In genomic region chr11:69252494-69252845, GRCh38 we compare ENCODE assay signal across 15 cellular contexts. TPM values are rescaled to one million over a fixed set of nuclear protein-coding genes. Genes with fewer than 3 reads are reported as not detected.
"Had no signal": no experiment of that assay in that cellular context is flagged by ENCODE, and none has a peak within 500 bp of the region (broad histone marks: within the 10 kb centered on the region; RNA-seq: fewer than 3 reads in every experiment).

No MANE protein-coding gene starts in this region.

- H3K36me3 Mint-ChIP-seq: activated CD4-positive, alpha-beta memory T cell treated with anti-CD3 and anti-CD28 coated beads for 36 hours; activated CD8-positive, alpha-beta memory T cell treated with anti-CD3 and anti-CD28 coated beads, Interleukin-2, amount 10 ng/mL, durations not matched to agents 7 days and 5 days; natural killer cell had no signal

- H3K4me3 ChIP-seq: coronary artery, smooth muscle cell had no signal

- H3K27ac ChIP-seq: coronary artery had no signal

- DNase-seq: activated CD4-positive, alpha-beta memory T cell treated with anti-CD3 and anti-CD28 coated beads for 36 hours; activated CD4-positive, alpha-beta T cell treated with anti-CD3 and anti-CD28 coated beads for 36 hours; activated CD8-positive, alpha-beta memory T cell treated with anti-CD3 and anti-CD28 coated beads, Interleukin-2, amount 10 ng/mL, durations not matched to agents 7 days and 5 days; activated effector memory CD4-positive, alpha-beta T cell treated with Interleukin-2 at 50 U/mL for 16 hours; activated T-cell treated with anti-CD3 and anti-CD28 coated beads, Interleukin-2, amount 50 U/mL, for 24 hours; central memory CD4-positive, alpha-beta T cell; hypothalamus; natural killer cell; stimulated activated CD4-positive, alpha-beta T cell treated with anti-CD3 and anti-CD28 coated beads, Interleukin-4, amount 100 ng/mL, for 4 hours; stimulated activated CD8-positive, alpha-beta memory T cell treated with anti-CD3 and anti-CD28 coated beads, Interleukin-4, amount 100 ng/mL, for 48 hours; stimulated activated naive CD4-positive, alpha-beta T cell treated with Interleukin-2 at 50 U/mL for 16 hours; T-helper 2 cell had no signal

- H3K4me1 Mint-ChIP-seq: activated CD4-positive, alpha-beta T cell treated with anti-CD3 and anti-CD28 coated beads for 36 hours; activated CD8-positive, alpha-beta memory T cell treated with anti-CD3 and anti-CD28 coated beads, Interleukin-2, amount 10 ng/mL, durations not matched to agents 7 days and 5 days; natural killer cell had no signal

- ATAC-seq: activated CD4-positive, alpha-beta T cell treated with anti-CD3 and anti-CD28 coated beads for 36 hours; activated CD8-positive, alpha-beta memory T cell treated with anti-CD3 and anti-CD28 coated beads, Interleukin-2, amount 10 ng/mL, durations not matched to agents 7 days and 5 days; natural killer cell had no signal

- H3K4me2 ChIP-seq: smooth muscle cell had no signal

- H3K4me3 Mint-ChIP-seq: activated CD4-positive, alpha-beta memory T cell treated with anti-CD3 and anti-CD28 coated beads for 36 hours; activated CD4-positive, alpha-beta T cell treated with anti-CD3 and anti-CD28 coated beads for 36 hours; activated CD8-positive, alpha-beta memory T cell treated with anti-CD3 and anti-CD28 coated beads, Interleukin-2, amount 10 ng/mL, durations not matched to agents 7 days and 5 days; activated T-cell treated with anti-CD3 and anti-CD28 coated beads, Interleukin-2, amount 50 U/mL, for 24 hours; natural killer cell had no signal

- H3K27ac Mint-ChIP-seq: activated CD4-positive, alpha-beta memory T cell treated with anti-CD3 and anti-CD28 coated beads for 36 hours; activated CD4-positive, alpha-beta T cell treated with anti-CD3 and anti-CD28 coated beads for 36 hours; activated CD8-positive, alpha-beta memory T cell treated with anti-CD3 and anti-CD28 coated beads, Interleukin-2, amount 10 ng/mL, durations not matched to agents 7 days and 5 days; activated T-cell treated with anti-CD3 and anti-CD28 coated beads, Interleukin-2, amount 50 U/mL, for 24 hours; natural killer cell had no signal

- H3K9me3 Mint-ChIP-seq: natural killer cell had no signal

RNA-seq across cellular contexts. Expression of gene MYEOV, which starts 41.5 kb away (rescaled TPM):
- total RNA-seq: activated CD4-positive, alpha-beta T cell treated with anti-CD3 and anti-CD28 coated beads for 36 hours; activated CD8-positive, alpha-beta memory T cell treated with anti-CD3 and anti-CD28 coated beads, Interleukin-2, amount 10 ng/mL, durations not matched to agents 7 days and 5 days; smooth muscle cell; ureter had no signal
